15 cellular contexts compared by ENCODE assay signal in genomic region chr3:88112329-88112728, GRCh38. TPM values are rescaled to one million over a fixed set of nuclear protein-coding genes. Genes with fewer than 3 reads are reported as not detected.
A peak's percentile ranks its signal among the peaks of the same experiment; 100 is the strongest.
DNase-seq lines count a peak whose midpoint lies in the region; ATAC-seq and TF ChIP-seq lines count a peak whose summit lies in the region.
"Had no signal": no experiment of that assay in that cellular context is flagged by ENCODE, and none has a peak within 500 bp of the region (broad histone marks: within the 10 kb centered on the region; RNA-seq: fewer than 3 reads in every experiment).

No MANE protein-coding gene starts in this region.

- H3K4me3 ChIP-seq in SK-N-MC = no peak overlapping the region; the same call in 1 of the 2 replicates
- H3K4me3 ChIP-seq in foreskin fibroblast (ENCODE audit: low read depth in 1 of 2, low read length in 2 of 2) = no peak overlapping the region
- H3K4me3 ChIP-seq: A549, BLaER1, GM23248 had no signal

- no peak overlapping the region for H3K9ac ChIP-seq in SK-N-MC (ENCODE audit: insufficient read length)
- H3K9ac ChIP-seq: BLaER1, GM23248 had no signal

- DNase-seq in CD1c-positive myeloid dendritic cell (ENCODE audit: extremely low spot score) (peak; percentile 52), SK-N-MC (ENCODE audit: low read depth, low spot score) (no peak), omental fat pad (ENCODE audit: low spot score) (no peak), foreskin fibroblast (no peak)
- DNase-seq in activated CD8-positive, alpha-beta memory T cell treated with anti-CD3 and anti-CD28 coated beads, Interleukin-2, amount 50 U/mL, for 4 hours = no peak
- DNase-seq: Calu3; CD4-positive, CD25-positive, alpha-beta regulatory T cell; DMS79; GM23248 had no signal

- ATAC-seq in GM18868 (IDR thresholded peaks at IDR 0.05; ENCODE audit: unreplicated experiment) = peak; percentile 36
- ATAC-seq in omental fat pad (ENCODE audit: low FRiP score) = peak; percentile 78
- ATAC-seq in GM18870 (IDR thresholded peaks at IDR 0.05; ENCODE audit: unreplicated experiment) = no peak
- ATAC-seq: A549, HCT116, HepG2 had no signal

- H3K36me3 ChIP-seq in SK-N-MC (ENCODE audit: insufficient read depth, low read length) = peaks cover 44% of the 10 kb centered on the region

- peak overlapping the region; percentile 33; the same call in 1 of the 2 replicates for H3K27ac ChIP-seq in SK-N-MC
- H3K27ac ChIP-seq: A549, BLaER1, GM23248 had no signal

- TF ChIP-seq CTCF in omental fat pad (IDR thresholded peaks at IDR 0.05) (no peak), foreskin fibroblast (IDR thresholded peaks at IDR 0.05; ENCODE audit: low read depth, low read length) (no peak)

- H3K9me3 ChIP-seq in SK-N-MC (ENCODE audit: low read depth, low read length) = no peaks in the 10 kb centered on the region
- H3K9me3 ChIP-seq: A549, BLaER1 had no signal

RNA-seq across cellular contexts. Expression of gene C3orf38, which starts 37.4 kb away (rescaled TPM):
- 10 to 100 TPM; 12.2 to 23.6 (median 19.0) TPM for total RNA-seq in omental fat pad

RNA-seq across cellular contexts. Expression of gene ZNF654, which starts 53.3 kb away (rescaled TPM):
- 10 to 100 TPM; 12.5 to 19.2 (median 16.0) TPM for total RNA-seq in omental fat pad

RNA-seq across cellular contexts. Expression of gene CGGBP1, which starts 53.5 kb away (rescaled TPM):
- total RNA-seq in omental fat pad = 10 to 100 TPM; 48.4 to 87.5 (median 60.7) TPM
